ENCODE assay signal across 17 cellular contexts in genomic region chr11:129701706-129702105, GRCh38.
A peak's percentile ranks its signal among the peaks of the same experiment; 100 is the strongest.
DNase-seq lines count a peak whose midpoint lies in the region; FAIRE-seq and TF ChIP-seq lines count a peak whose summit lies in the region.
"Had no signal": no experiment of that assay in that cellular context is flagged by ENCODE, and none has a peak within 500 bp of the region (broad histone marks: within the 10 kb centered on the region; RNA-seq: fewer than 3 reads in every experiment).

No MANE protein-coding gene starts in this region.

- H3K27ac Mint-ChIP-seq in osteocyte (ENCODE audit: unreplicated experiment) = no peak overlapping the region
- no peak overlapping the region for H3K27ac Mint-ChIP-seq in Calu3 (ENCODE audit: unreplicated experiment)
- H3K27ac Mint-ChIP-seq: CD4-positive, alpha-beta T cell; HFFc6; IgD-negative memory B cell had no signal

- no peaks in the 10 kb centered on the region for H3K4me1 Mint-ChIP-seq in osteocyte (ENCODE audit: unreplicated experiment)
- H3K4me1 Mint-ChIP-seq in Calu3 (ENCODE audit: low read depth, unreplicated experiment) = peaks cover 55% of the 10 kb centered on the region
- H3K4me1 Mint-ChIP-seq: IgD-negative memory B cell had no signal

- H3K27me3 Mint-ChIP-seq in osteocyte (ENCODE audit: unreplicated experiment) (peaks cover 32% of the 10 kb centered on the region), Calu3 (ENCODE audit: unreplicated experiment) (peaks cover 13% of the 10 kb centered on the region)

- H3K4me3 Mint-ChIP-seq in osteocyte (ENCODE audit: unreplicated experiment) (no peak overlapping the region), Calu3 (ENCODE audit: low read depth, unreplicated experiment) (no peak overlapping the region)
- H3K4me3 Mint-ChIP-seq: CD4-positive, alpha-beta T cell; HFFc6; IgD-negative memory B cell had no signal

- H3K36me3 ChIP-seq in bronchial epithelial cell (ENCODE audit: control insufficient read depth, insufficient read depth, low read length) = no peaks in the 10 kb centered on the region

- DNase-seq in D341Med (ENCODE audit: low spot score) (peak; percentile 14), bronchial epithelial cell (ENCODE audit: low read depth) (no peak), iPS-NIHi11 (ENCODE audit: low spot score) (peak; percentile 3), osteocyte (ENCODE audit: extremely low spot score, unreplicated experiment) (peak; percentile 72), NCI-H1930 (lab: John Stamatoyannopoulos, UW) (no peak), Calu3 (no peak), AML-193 (lab: John Stamatoyannopoulos, UW) (no peak)
- DNase-seq: CD4-positive, alpha-beta T cell; DND-41; EL; GOT3; H7; HFFc6; KBM-7 had no signal

- H3K4me3 ChIP-seq in bronchial epithelial cell (ENCODE audit: low read depth, low read length) = no peak overlapping the region
- H3K4me3 ChIP-seq: GM12878 had no signal

- intact Hi-C loops in Calu3 (cut with micrococcal nuclease; ENCODE audit: unreplicated experiment) = loop anchor here (5.0 kb wide), 1 partner anchor 41 kb away; no protein-coding TSS in a partner anchor

- CTCF ChIA-PET in Calu3 (lab: Charles Lee) = no interaction called here

- no peaks in the 10 kb centered on the region for H3K27me3 ChIP-seq in bronchial epithelial cell (ENCODE audit: control insufficient read depth, insufficient read depth, low read length)

- FAIRE-seq in bronchial epithelial cell (lab: Jason Lieb, UNC) = peak; percentile 66
- FAIRE-seq: GM12878, HepG2 had no signal

- no peaks in the 10 kb centered on the region for H3K36me3 Mint-ChIP-seq in osteocyte (ENCODE audit: unreplicated experiment)
- no peaks in the 10 kb centered on the region for H3K36me3 Mint-ChIP-seq in Calu3 (ENCODE audit: insufficient read depth, unreplicated experiment)
- H3K36me3 Mint-ChIP-seq: IgD-negative memory B cell had no signal

- TF ChIP-seq CTCF in bronchial epithelial cell (IDR thresholded peaks at IDR 0.05; ENCODE audit: insufficient read depth, low read length, severe bottlenecking) = no peak
- TF ChIP-seq CTCF in osteocyte (IDR thresholded peaks at IDR 0.05) = no peak
- no peak for TF ChIP-seq CTCF in Calu3 (IDR thresholded peaks at IDR 0.05; ENCODE audit: unreplicated experiment)

- no TSS peak for BruUV-seq in Calu3 (replicated peaks; lab: Mats Ljungman, UMichigan)

- H3K9me3 Mint-ChIP-seq in osteocyte (ENCODE audit: unreplicated experiment) = no peaks in the 10 kb centered on the region
- peaks cover 3% of the 10 kb centered on the region for H3K9me3 Mint-ChIP-seq in Calu3 (ENCODE audit: low read depth, unreplicated experiment)
- H3K9me3 Mint-ChIP-seq: CD4-positive, alpha-beta T cell; HFFc6 had no signal

Comparison
In these comparisons a context has a peak if more than half of its experiments do, and no peak if none do; other contexts are left out.
1. DNase-seq: peak in D341Med (single experiment), iPS-NIHi11 (single experiment) and osteocyte (single experiment); none in bronchial epithelial cell (single experiment), NCI-H1930 (0 of 2), Calu3 (single experiment) and AML-193 (0 of 2).